8 cellular contexts compared by ENCODE assay signal in the genomic region with DNA sequence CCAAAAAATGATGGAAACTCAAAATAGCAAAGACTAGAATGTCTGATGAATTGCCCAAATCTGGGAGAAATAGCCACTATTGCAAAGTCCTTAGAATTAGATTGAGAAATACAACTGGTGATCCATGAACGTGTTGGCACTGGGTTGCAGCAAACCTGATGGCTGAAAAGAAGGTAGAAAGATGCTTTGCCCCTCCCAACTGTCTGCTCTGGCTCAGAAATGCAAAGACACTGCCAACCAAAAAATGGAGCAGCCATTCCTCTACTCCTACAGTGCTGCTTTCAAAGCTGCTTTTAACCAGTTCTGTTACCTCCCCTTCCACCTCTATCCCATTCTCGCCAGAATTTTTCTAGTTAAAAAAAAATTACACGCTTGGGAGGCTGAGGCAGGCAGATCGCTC.
"Had no signal": no experiment of that assay in that cellular context is flagged by ENCODE, and none has a peak within 500 bp of the region (broad histone marks: within the 10 kb centered on the region; RNA-seq: fewer than 3 reads in every experiment).

No MANE protein-coding gene starts in this region.

- H3K9me3 ChIP-seq: HAP-1 had no signal

- H2AFZ ChIP-seq: GM23248 had no signal

- H3K4me3 ChIP-seq: GM23248, HAP-1, K562 had no signal

- H3K4me1 ChIP-seq: HAP-1 had no signal

- H3K27ac ChIP-seq: GM23248 had no signal

- H3K36me3 ChIP-seq: HAP-1 had no signal

- DNase-seq: GM23248, GOT3, H7, HFFc6, IMR-90, KG1 had no signal
